ENCODE assay signal across 21 cellular contexts in the genomic region with DNA sequence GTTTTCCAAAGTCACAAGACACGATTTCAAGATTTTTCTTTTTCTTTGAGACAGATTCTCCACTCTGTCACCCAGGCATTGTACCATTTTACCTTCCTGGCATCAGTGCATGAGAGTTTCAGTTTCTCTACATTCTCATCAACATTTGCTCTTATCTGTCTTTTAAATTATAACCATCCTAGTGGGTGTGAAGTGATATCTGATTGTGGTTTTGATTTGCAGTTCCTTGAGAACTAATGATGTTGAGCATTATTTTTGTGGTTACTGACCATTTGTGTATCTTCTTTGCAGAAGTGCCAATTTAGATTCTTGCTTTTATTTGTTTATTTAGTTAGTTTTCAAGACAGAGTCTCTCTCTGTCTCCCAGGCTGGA.
A peak's percentile ranks its signal among the peaks of the same experiment; 100 is the strongest.
DNase-seq lines count a peak whose midpoint lies in the region; ATAC-seq lines count a peak whose summit lies in the region.
"Had no signal": no experiment of that assay in that cellular context is flagged by ENCODE, and none has a peak within 500 bp of the region (broad histone marks: within the 10 kb centered on the region; RNA-seq: fewer than 3 reads in every experiment).

No MANE protein-coding gene starts in this region.

- H3K4me3 Mint-ChIP-seq in activated naive CD4-positive, alpha-beta T cell treated with anti-CD3 and anti-CD28 coated beads, Interleukin-2, amount 50 U/mL, for 24 hours: peak overlapping the region; percentile 56
- peak overlapping the region; percentile 39 for H3K4me3 Mint-ChIP-seq in T-helper 1 cell treated with Interleukin-12 subunit alpha and Interleukin-12 subunit beta and Interleukin-4 antibody, amounts not matched to agents 30 μg/mL and 1 μg/mL, for 36 hours
- H3K4me3 Mint-ChIP-seq in activated naive CD8-positive, alpha-beta T cell: peak overlapping the region; percentile 51
- peak overlapping the region; percentile 20 for H3K4me3 Mint-ChIP-seq in stimulated activated effector memory CD8-positive, alpha-beta T cell treated with anti-CD3 and anti-CD28 coated beads, Interleukin-12 subunit alpha, Interleukin-12 subunit beta, amount 100 ng/mL, for 72 hours
- H3K4me3 Mint-ChIP-seq: WTC11 had no signal

- DNase-seq in activated naive CD4-positive, alpha-beta T cell treated with Interleukin-2 at 50 U/mL for 16 hours: no peak
- no peak for DNase-seq in stimulated activated effector memory CD8-positive, alpha-beta T cell treated with anti-CD3 and anti-CD28 coated beads, Interleukin-12 subunit alpha, Interleukin-12 subunit beta, amount 100 ng/mL, for 72 hours (ENCODE audit: low spot score in 2 of 2)
- no peak for DNase-seq in stimulated activated CD8-positive, alpha-beta memory T cell treated with anti-CD3 and anti-CD28 coated beads, Interleukin-4, amount 100 ng/mL, for 48 hours
- no peak for DNase-seq in NCI-H146 treated with DMSO at 0.1 percent for 48 hours (lab: John Stamatoyannopoulos, UW; ENCODE audit: unreplicated experiment)
- DNase-seq: activated CD8-positive, alpha-beta memory T cell treated with anti-CD3 and anti-CD28 coated beads, Interleukin-2, amount 50 U/mL, for 4 hours; DMS79; heart right ventricle; left ventricle myocardium inferior; mucosa of descending colon; NCI-H187; NCI-H2227 treated with DMSO at 0.1 percent for 48 hours; PC-3; SHP77 treated with DMSO at 0.1 percent for 48 hours; stimulated activated naive CD4-positive, alpha-beta T cell; transverse colon had no signal

- no peak for ATAC-seq in stimulated activated effector memory CD8-positive, alpha-beta T cell treated with anti-CD3 and anti-CD28 coated beads, Interleukin-12 subunit alpha, Interleukin-12 subunit beta, amount 100 ng/mL, for 72 hours
- no peak for ATAC-seq in HG03280 (IDR thresholded peaks at IDR 0.05; ENCODE audit: unreplicated experiment)
- ATAC-seq: heart right ventricle, mucosa of descending colon, WTC11 had no signal

- H3K4me1 Mint-ChIP-seq in activated naive CD4-positive, alpha-beta T cell treated with anti-CD3 and anti-CD28 coated beads, Interleukin-2, amount 50 U/mL, for 24 hours: peaks cover 62% of the 10 kb centered on the region
- peaks cover 44% of the 10 kb centered on the region for H3K4me1 Mint-ChIP-seq in T-helper 1 cell treated with Interleukin-12 subunit alpha and Interleukin-12 subunit beta and Interleukin-4 antibody, amounts not matched to agents 30 μg/mL and 1 μg/mL, for 36 hours (ENCODE audit: low read depth)
- peaks cover 52% of the 10 kb centered on the region for H3K4me1 Mint-ChIP-seq in activated naive CD8-positive, alpha-beta T cell (ENCODE audit: low read depth)
- peaks cover 58% of the 10 kb centered on the region for H3K4me1 Mint-ChIP-seq in stimulated activated effector memory CD8-positive, alpha-beta T cell treated with anti-CD3 and anti-CD28 coated beads, Interleukin-12 subunit alpha, Interleukin-12 subunit beta, amount 100 ng/mL, for 72 hours

- H3K36me3 Mint-ChIP-seq in activated naive CD4-positive, alpha-beta T cell treated with anti-CD3 and anti-CD28 coated beads, Interleukin-2, amount 50 U/mL, for 24 hours: no peaks in the 10 kb centered on the region
- H3K36me3 Mint-ChIP-seq in T-helper 1 cell treated with Interleukin-12 subunit alpha and Interleukin-12 subunit beta and Interleukin-4 antibody, amounts not matched to agents 30 μg/mL and 1 μg/mL, for 36 hours (ENCODE audit: low read depth): peaks cover 3% of the 10 kb centered on the region
- H3K36me3 Mint-ChIP-seq in activated naive CD8-positive, alpha-beta T cell: peaks cover 4% of the 10 kb centered on the region
- no peaks in the 10 kb centered on the region for H3K36me3 Mint-ChIP-seq in stimulated activated effector memory CD8-positive, alpha-beta T cell treated with anti-CD3 and anti-CD28 coated beads, Interleukin-12 subunit alpha, Interleukin-12 subunit beta, amount 100 ng/mL, for 72 hours

- H3K27me3 Mint-ChIP-seq in activated naive CD4-positive, alpha-beta T cell treated with anti-CD3 and anti-CD28 coated beads, Interleukin-2, amount 50 U/mL, for 24 hours: no peaks in the 10 kb centered on the region
- H3K27me3 Mint-ChIP-seq in T-helper 1 cell treated with Interleukin-12 subunit alpha and Interleukin-12 subunit beta and Interleukin-4 antibody, amounts not matched to agents 30 μg/mL and 1 μg/mL, for 36 hours (ENCODE audit: low read depth): no peaks in the 10 kb centered on the region
- H3K27me3 Mint-ChIP-seq in activated naive CD8-positive, alpha-beta T cell: no peaks in the 10 kb centered on the region
- H3K27me3 Mint-ChIP-seq: progenitor cell of endocrine pancreas had no signal

- H3K9me3 Mint-ChIP-seq in activated naive CD4-positive, alpha-beta T cell treated with anti-CD3 and anti-CD28 coated beads, Interleukin-2, amount 50 U/mL, for 24 hours: no peaks in the 10 kb centered on the region
- peaks cover 3% of the 10 kb centered on the region for H3K9me3 Mint-ChIP-seq in T-helper 1 cell treated with Interleukin-12 subunit alpha and Interleukin-12 subunit beta and Interleukin-4 antibody, amounts not matched to agents 30 μg/mL and 1 μg/mL, for 36 hours
- no peaks in the 10 kb centered on the region for H3K9me3 Mint-ChIP-seq in activated naive CD8-positive, alpha-beta T cell (ENCODE audit: low read depth)
- no peaks in the 10 kb centered on the region for H3K9me3 Mint-ChIP-seq in stimulated activated effector memory CD8-positive, alpha-beta T cell treated with anti-CD3 and anti-CD28 coated beads, Interleukin-12 subunit alpha, Interleukin-12 subunit beta, amount 100 ng/mL, for 72 hours
- H3K9me3 Mint-ChIP-seq: WTC11 had no signal

- H3K27ac Mint-ChIP-seq in activated naive CD4-positive, alpha-beta T cell treated with anti-CD3 and anti-CD28 coated beads, Interleukin-2, amount 50 U/mL, for 24 hours: peak overlapping the region; percentile 70
- H3K27ac Mint-ChIP-seq in T-helper 1 cell treated with Interleukin-12 subunit alpha and Interleukin-12 subunit beta and Interleukin-4 antibody, amounts not matched to agents 30 μg/mL and 1 μg/mL, for 36 hours: peak overlapping the region; percentile 62
- H3K27ac Mint-ChIP-seq in activated naive CD8-positive, alpha-beta T cell: peak overlapping the region; percentile 80
- peak overlapping the region; percentile 41 for H3K27ac Mint-ChIP-seq in stimulated activated effector memory CD8-positive, alpha-beta T cell treated with anti-CD3 and anti-CD28 coated beads, Interleukin-12 subunit alpha, Interleukin-12 subunit beta, amount 100 ng/mL, for 72 hours
- H3K27ac Mint-ChIP-seq: progenitor cell of endocrine pancreas, WTC11 had no signal
